Comparison of ENCODE assay signal across 14 cellular contexts in the genomic region with DNA sequence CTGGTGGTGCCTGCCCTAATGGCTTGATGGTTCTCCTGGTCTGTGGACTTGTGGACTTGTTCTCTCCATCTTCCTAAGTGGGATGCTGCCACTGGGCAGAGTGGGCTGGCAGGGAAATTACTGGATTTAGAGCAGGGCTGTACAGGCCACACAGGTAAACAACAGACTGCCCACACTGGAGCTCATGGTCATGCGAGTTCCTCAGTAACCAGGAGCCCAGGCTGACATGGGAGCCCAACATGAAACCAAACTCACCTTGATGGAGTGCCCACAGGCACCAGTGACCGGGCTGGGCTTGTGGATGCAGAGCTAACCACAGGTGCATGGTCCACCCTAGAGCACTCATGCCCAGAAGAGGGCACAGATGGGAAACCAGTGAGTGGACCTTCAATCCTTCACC.
DNase-seq lines count a peak whose midpoint lies in the region; ATAC-seq lines count a peak whose summit lies in the region.
"Had no signal": no experiment of that assay in that cellular context is flagged by ENCODE, and none has a peak within 500 bp of the region (broad histone marks: within the 10 kb centered on the region; RNA-seq: fewer than 3 reads in every experiment).

No MANE protein-coding gene starts in this region.

- 0 out of 20 replicates have a peak overlapping the region, but pooled peaks of 1 of the 10 experiments have one; percentile 6 for H3K4me3 ChIP-seq in BLaER1 treated with 17β-estradiol and CSF1 and Interleukin-3, amounts not matched to agents 10 nM and 100 nM
- H3K4me3 ChIP-seq: HAP-1 had no signal

- no peaks in the 10 kb centered on the region for H3K36me3 Mint-ChIP-seq in activated naive CD8-positive, alpha-beta T cell treated with anti-CD3 and anti-CD28 coated beads, Interleukin-2, amount 50 U/mL, for 24 hours (ENCODE audit: low read depth)
- H3K36me3 Mint-ChIP-seq in activated naive CD8-positive, alpha-beta T cell treated with anti-CD3 and anti-CD28 coated beads for 36 hours, result peaks cover 3% of the 10 kb centered on the region
- no peaks in the 10 kb centered on the region for H3K36me3 Mint-ChIP-seq in stimulated activated effector memory CD8-positive, alpha-beta T cell treated with anti-CD3 and anti-CD28 coated beads, Interleukin-12 subunit alpha, Interleukin-12 subunit beta, amount 100 ng/mL, for 72 hours
- H3K36me3 Mint-ChIP-seq: CD14-positive monocyte; CD8-positive, alpha-beta memory T cell had no signal

- peaks cover 0 to 20% (median 0%) of the 10 kb centered on the region in 11 experiments; a peak in 8 of 22 replicates for H4K20me1 ChIP-seq in BLaER1 treated with 17β-estradiol and CSF1 and Interleukin-3, amounts not matched to agents 10 nM and 100 nM

- H3K9me3 Mint-ChIP-seq in activated naive CD8-positive, alpha-beta T cell treated with anti-CD3 and anti-CD28 coated beads, Interleukin-2, amount 50 U/mL, for 24 hours, result no peaks in the 10 kb centered on the region
- H3K9me3 Mint-ChIP-seq in activated naive CD8-positive, alpha-beta T cell treated with anti-CD3 and anti-CD28 coated beads for 36 hours, result peaks cover 8% of the 10 kb centered on the region
- peaks cover 6% of the 10 kb centered on the region for H3K9me3 Mint-ChIP-seq in stimulated activated effector memory CD8-positive, alpha-beta T cell treated with anti-CD3 and anti-CD28 coated beads, Interleukin-12 subunit alpha, Interleukin-12 subunit beta, amount 100 ng/mL, for 72 hours

- DNase-seq in activated naive CD8-positive, alpha-beta T cell treated with anti-CD3 and anti-CD28 coated beads, Interleukin-2, amount 50 U/mL, for 24 hours, result no peak
- DNase-seq in activated naive CD8-positive, alpha-beta T cell treated with anti-CD3 and anti-CD28 coated beads for 36 hours, result no peak
- no peak for DNase-seq in epithelial cell of prostate (ENCODE audit: low read depth, low spot score)
- DNase-seq in stimulated activated effector memory CD8-positive, alpha-beta T cell treated with anti-CD3 and anti-CD28 coated beads, Interleukin-12 subunit alpha, Interleukin-12 subunit beta, amount 100 ng/mL, for 72 hours (ENCODE audit: low spot score in 2 of 2), result no peak
- DNase-seq in CD1c-positive myeloid dendritic cell (ENCODE audit: extremely low spot score), result no peak
- no peak for DNase-seq in NCI-H187 (lab: John Stamatoyannopoulos, UW)
- DNase-seq: Caco-2, DMS53 had no signal

- H3K27ac Mint-ChIP-seq in activated naive CD8-positive, alpha-beta T cell treated with anti-CD3 and anti-CD28 coated beads, Interleukin-2, amount 50 U/mL, for 24 hours, result peak overlapping the region; percentile 10
- no peak overlapping the region for H3K27ac Mint-ChIP-seq in activated naive CD8-positive, alpha-beta T cell treated with anti-CD3 and anti-CD28 coated beads for 36 hours
- peak overlapping the region; percentile 85 for H3K27ac Mint-ChIP-seq in stimulated activated effector memory CD8-positive, alpha-beta T cell treated with anti-CD3 and anti-CD28 coated beads, Interleukin-12 subunit alpha, Interleukin-12 subunit beta, amount 100 ng/mL, for 72 hours
- H3K27ac Mint-ChIP-seq: B cell, CD14-positive monocyte had no signal

- ATAC-seq in activated naive CD8-positive, alpha-beta T cell treated with anti-CD3 and anti-CD28 coated beads, Interleukin-2, amount 50 U/mL, for 24 hours, result no peak
- ATAC-seq in stimulated activated effector memory CD8-positive, alpha-beta T cell treated with anti-CD3 and anti-CD28 coated beads, Interleukin-12 subunit alpha, Interleukin-12 subunit beta, amount 100 ng/mL, for 72 hours, result no peak
- no peak for ATAC-seq in HG03378 (IDR thresholded peaks at IDR 0.05; ENCODE audit: unreplicated experiment)

- peaks cover 0 to 12% (median 9%) of the 10 kb centered on the region in 11 experiments; a peak in 19 of 22 replicates for H3K9me3 ChIP-seq in BLaER1 treated with 17β-estradiol and CSF1 and Interleukin-3, amounts not matched to agents 10 nM and 100 nM (replicated peaks in 1 of 11)
- H3K9me3 ChIP-seq: Caco-2, HAP-1 had no signal

- H3K27me3 ChIP-seq in BLaER1 treated with 17β-estradiol and CSF1 and Interleukin-3, amounts not matched to agents 10 nM and 100 nM, result peaks cover 0 to 3% (median 0%) of the 10 kb centered on the region in 11 experiments; a peak in 3 of 22 replicates

- H3K36me3 ChIP-seq in BLaER1 treated with 17β-estradiol and CSF1 and Interleukin-3, amounts not matched to agents 10 nM and 100 nM, result no peaks in the 10 kb centered on the region
- H3K36me3 ChIP-seq: HAP-1 had no signal

- H3K27ac ChIP-seq in BLaER1 treated with 17β-estradiol and CSF1 and Interleukin-3, amounts not matched to agents 10 nM and 100 nM, result peak overlapping the region in 4 of 11 experiments; percentile 44 to 61 (median 48); a peak in 7 of 22 replicates
- H3K27ac ChIP-seq in epithelial cell of prostate, result peak overlapping the region; percentile 87

- H3K4me1 ChIP-seq in BLaER1 treated with 17β-estradiol and CSF1 and Interleukin-3, amounts not matched to agents 10 nM and 100 nM, result peaks cover 24 to 34% (median 27%) of the 10 kb centered on the region in 10 experiments
- H3K4me1 ChIP-seq: Caco-2, HAP-1 had no signal

- peak overlapping the region; percentile 59 to 81 (median 70) for H3K4me2 ChIP-seq in BLaER1 treated with 17β-estradiol and CSF1 and Interleukin-3, amounts not matched to agents 10 nM and 100 nM

- peaks cover 27% of the 10 kb centered on the region for H3K27me3 Mint-ChIP-seq in activated naive CD8-positive, alpha-beta T cell treated with anti-CD3 and anti-CD28 coated beads, Interleukin-2, amount 50 U/mL, for 24 hours
- H3K27me3 Mint-ChIP-seq in activated naive CD8-positive, alpha-beta T cell treated with anti-CD3 and anti-CD28 coated beads for 36 hours, result peaks cover 42% of the 10 kb centered on the region

- H3K4me1 Mint-ChIP-seq in activated naive CD8-positive, alpha-beta T cell treated with anti-CD3 and anti-CD28 coated beads, Interleukin-2, amount 50 U/mL, for 24 hours, result peaks cover 10% of the 10 kb centered on the region
- peaks cover 8% of the 10 kb centered on the region for H3K4me1 Mint-ChIP-seq in activated naive CD8-positive, alpha-beta T cell treated with anti-CD3 and anti-CD28 coated beads for 36 hours
- H3K4me1 Mint-ChIP-seq in stimulated activated effector memory CD8-positive, alpha-beta T cell treated with anti-CD3 and anti-CD28 coated beads, Interleukin-12 subunit alpha, Interleukin-12 subunit beta, amount 100 ng/mL, for 72 hours, result peaks cover 19% of the 10 kb centered on the region
- H3K4me1 Mint-ChIP-seq: B cell, CD14-positive monocyte had no signal

- no peak overlapping the region for H3K4me3 Mint-ChIP-seq in activated naive CD8-positive, alpha-beta T cell treated with anti-CD3 and anti-CD28 coated beads, Interleukin-2, amount 50 U/mL, for 24 hours
- H3K4me3 Mint-ChIP-seq in activated naive CD8-positive, alpha-beta T cell treated with anti-CD3 and anti-CD28 coated beads for 36 hours, result no peak overlapping the region
- no peak overlapping the region for H3K4me3 Mint-ChIP-seq in stimulated activated effector memory CD8-positive, alpha-beta T cell treated with anti-CD3 and anti-CD28 coated beads, Interleukin-12 subunit alpha, Interleukin-12 subunit beta, amount 100 ng/mL, for 72 hours
- H3K4me3 Mint-ChIP-seq: B cell, CD14-positive monocyte had no signal

- H3K9ac ChIP-seq in BLaER1 treated with 17β-estradiol and CSF1 and Interleukin-3, amounts not matched to agents 10 nM and 100 nM, result no peak overlapping the region; a peak in 1 of 22 replicates
